In the genomic region with DNA sequence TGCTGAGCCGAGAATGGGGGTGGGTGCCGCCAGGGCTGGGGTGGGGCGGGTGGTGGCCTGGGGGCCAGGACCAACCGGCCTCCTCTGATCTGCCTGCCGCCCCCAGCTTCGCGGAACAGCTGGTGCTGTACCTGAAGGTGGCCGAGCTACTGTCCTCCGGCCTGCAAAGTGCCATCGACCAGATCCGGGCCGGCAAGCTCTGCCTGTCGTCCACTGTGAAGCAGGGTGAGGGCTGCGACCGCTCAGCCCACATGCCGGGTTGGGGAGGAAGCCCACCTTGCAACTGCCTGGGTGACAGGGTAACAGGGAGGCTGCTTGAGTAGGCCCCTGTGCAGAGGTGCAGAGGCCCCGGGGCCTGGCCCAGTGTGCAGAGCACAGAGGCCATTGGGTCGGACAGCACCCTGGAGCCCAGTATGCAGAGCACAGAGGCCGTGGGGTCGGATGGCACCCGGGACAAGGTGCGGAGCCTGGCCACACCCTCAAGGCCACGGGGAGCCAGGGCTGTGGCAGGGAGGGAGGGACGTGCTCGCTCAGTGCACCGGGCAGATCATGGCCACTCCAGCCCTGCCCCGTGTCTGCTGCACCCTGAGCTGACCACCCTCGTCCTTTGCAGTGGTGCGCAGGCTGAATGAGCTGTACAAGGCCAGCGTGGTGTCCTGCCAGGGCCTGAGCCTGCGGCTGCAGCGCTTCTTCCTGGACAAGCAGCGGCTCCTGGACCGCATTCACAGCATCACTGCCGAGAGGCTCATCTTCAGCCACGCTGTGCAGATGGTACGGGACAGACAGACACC, we compare ENCODE assay signal across 21 cellular contexts. TPM values are rescaled to one million over a fixed set of nuclear protein-coding genes. Genes with fewer than 3 reads are reported as not detected.
DNase-seq lines count a peak whose midpoint lies in the region; ATAC-seq and TF ChIP-seq lines count a peak whose summit lies in the region.
"Had no signal": no experiment of that assay in that cellular context is flagged by ENCODE, and none has a peak within 500 bp of the region (broad histone marks: within the 10 kb centered on the region; RNA-seq: fewer than 3 reads in every experiment).

No MANE protein-coding gene starts in this region.

- intact Hi-C loops in natural killer cell (cut with micrococcal nuclease), result no loop called here
- intact Hi-C loops in sciatic nerve (cut with DNase I), result no loop called here
- intact Hi-C loops in PC-3 (cut with micrococcal nuclease), result no loop called here

- H3K4me1 Mint-ChIP-seq in natural killer cell, result no peaks in the 10 kb centered on the region
- H3K4me1 Mint-ChIP-seq in natural killer cell treated with Interleukin-12 subunit alpha and Interleukin-12 subunit beta and Interleukin-15 and Interleukin-18, amount 100 ng/mL, for 72 hours (ENCODE audit: low read depth in 2 of 2), result no peaks in the 10 kb centered on the region

- no TSS peak for BruUV-seq in PC-3 (replicated peaks; lab: Mats Ljungman, UMichigan)

- H3K27ac ChIP-seq in RWPE1 (peak overlapping the region; percentile 7; the same call in 1 of the 2 replicates), PC-3 (ENCODE audit: low read length) (no peak overlapping the region)
- H3K27ac ChIP-seq: BLaER1, KMS-11, SJCRH30 had no signal

- H3K27ac Mint-ChIP-seq in natural killer cell, result no peak overlapping the region
- no peak overlapping the region for H3K27ac Mint-ChIP-seq in natural killer cell treated with Interleukin-12 subunit alpha and Interleukin-12 subunit beta and Interleukin-15 and Interleukin-18, amount 100 ng/mL, for 72 hours
- H3K27ac Mint-ChIP-seq: CD8-positive, alpha-beta T cell had no signal

- no peaks in the 10 kb centered on the region for H3K9me3 Mint-ChIP-seq in natural killer cell
- H3K9me3 Mint-ChIP-seq in natural killer cell treated with Interleukin-12 subunit alpha and Interleukin-12 subunit beta and Interleukin-15 and Interleukin-18, amount 100 ng/mL, for 72 hours, result no peaks in the 10 kb centered on the region
- H3K9me3 Mint-ChIP-seq: CD8-positive, alpha-beta T cell had no signal

- peaks cover 4% of the 10 kb centered on the region for H3F3A ChIP-seq in PC-3 (ENCODE audit: low read length, unreplicated experiment)

- H3K79me2 ChIP-seq in PC-3 (ENCODE audit: low read length), result no peaks in the 10 kb centered on the region

- TF ChIP-seq CTCF in natural killer cell (IDR thresholded peaks at IDR 0.05) (no peak), RWPE1 (conservative IDR thresholded peaks at IDR 0.05; ENCODE audit: low read depth) (no peak), PC-3 (conservative IDR thresholded peaks at IDR 0.05; ENCODE audit: low read depth, low read length) (no peak)

- peaks cover 27% of the 10 kb centered on the region; the same call in 1 of the 2 replicates for H3K36me3 ChIP-seq in PC-3 (ENCODE audit: low read depth, low read length)

- H3K36me3 Mint-ChIP-seq in natural killer cell, result no peaks in the 10 kb centered on the region
- no peaks in the 10 kb centered on the region for H3K36me3 Mint-ChIP-seq in natural killer cell treated with Interleukin-12 subunit alpha and Interleukin-12 subunit beta and Interleukin-15 and Interleukin-18, amount 100 ng/mL, for 72 hours

- no peak overlapping the region for H3K4me2 ChIP-seq in PC-3 (ENCODE audit: low read length)
- H3K4me2 ChIP-seq: BLaER1, KMS-11 had no signal

- CTCF ChIA-PET in RWPE1 (lab: Yijun Ruan, JAX) (no interaction called here), PC-3 (lab: Charles Lee) (no interaction called here)

- DNase-seq in natural killer cell (no peak), RWPE1 (ENCODE audit: low spot score) (no peak), left lobe of liver (ENCODE audit: low spot score) (no peak), sciatic nerve (ENCODE audit: low spot score) (no peak), PC-3 (no peak), NCI-H2227 (lab: John Stamatoyannopoulos, UW; ENCODE audit: unreplicated experiment) (no peak)
- DNase-seq in natural killer cell treated with Interleukin-12 subunit alpha and Interleukin-12 subunit beta and Interleukin-15 and Interleukin-18, amount 100 ng/mL, for 72 hours (ENCODE audit: low spot score), result no peak
- DNase-seq: Calu3, HCEC 1CT, MV-4-11, NCI-H187 treated with DMSO at 0.1 percent for 48 hours, NCI-H226, NCI-H524, NCI-H82, OCI-M1, RPMI8226, SJCRH30 had no signal

- H3K9me3 ChIP-seq in PC-3 (ENCODE audit: low read length), result no peaks in the 10 kb centered on the region
- H3K9me3 ChIP-seq: BLaER1, SJCRH30 had no signal

- H3K27me3 Mint-ChIP-seq in natural killer cell (ENCODE audit: low read depth in 2 of 2), result no peaks in the 10 kb centered on the region
- H3K27me3 Mint-ChIP-seq in natural killer cell treated with Interleukin-12 subunit alpha and Interleukin-12 subunit beta and Interleukin-15 and Interleukin-18, amount 100 ng/mL, for 72 hours, result no peaks in the 10 kb centered on the region

- POLR2A ChIA-PET in RWPE1 (lab: Yijun Ruan, JAX; ENCODE audit: low non-redundant PET), result no interaction called here
- POLR2A ChIA-PET in PC-3 (lab: Charles Lee; ENCODE audit: unreplicated experiment), result no interaction called here

- no peaks in the 10 kb centered on the region for H4K20me1 ChIP-seq in PC-3 (ENCODE audit: low read length)

- no peaks in the 10 kb centered on the region for H3K9me2 ChIP-seq in PC-3 (replicated peaks; ENCODE audit: low read length)

- ATAC-seq in natural killer cell, result peak in 2 of 3 donors; percentile 8 to 19
- ATAC-seq in natural killer cell treated with Interleukin-12 subunit alpha and Interleukin-12 subunit beta and Interleukin-15 and Interleukin-18, amount 100 ng/mL, for 72 hours, result no peak
- peak; percentile 5 for ATAC-seq in left lobe of liver
- peak; percentile 3 for ATAC-seq in sciatic nerve
- ATAC-seq in PC-3, result no peak; the same call in 1 of the 2 replicates
- no peak for ATAC-seq in GM21737 (IDR thresholded peaks at IDR 0.05; ENCODE audit: unreplicated experiment)
- ATAC-seq: CD8-positive, alpha-beta T cell had no signal

- H3K4me3 ChIP-seq in PC-3 (ENCODE audit: low read length), result no peak overlapping the region
- H3K4me3 ChIP-seq: BLaER1, SJCRH30 had no signal

- no peaks in the 10 kb centered on the region for H3K4me1 ChIP-seq in PC-3 (ENCODE audit: insufficient read depth, low read length)

- no peak overlapping the region for H3K9ac ChIP-seq in PC-3 (ENCODE audit: low read length)
- H3K9ac ChIP-seq: BLaER1, KMS-11 had no signal

- no peak overlapping the region for H2AFZ ChIP-seq in PC-3 (ENCODE audit: low read length)

- no peak overlapping the region for H3K4me3 Mint-ChIP-seq in natural killer cell
- no peak overlapping the region for H3K4me3 Mint-ChIP-seq in natural killer cell treated with Interleukin-12 subunit alpha and Interleukin-12 subunit beta and Interleukin-15 and Interleukin-18, amount 100 ng/mL, for 72 hours
- H3K4me3 Mint-ChIP-seq: CD8-positive, alpha-beta T cell had no signal

- no peaks in the 10 kb centered on the region for H3K27me3 ChIP-seq in PC-3 (ENCODE audit: low read length)
- H3K27me3 ChIP-seq: BLaER1, SJCRH30 had no signal

RNA-seq across cellular contexts. Expression of gene PUS1, which starts 9.5 kb away (rescaled TPM):
- 10 to 100 TPM; 16.9 to 21.9 (median 20.6) TPM for total RNA-seq in natural killer cell
- 100 to 1,000 TPM in 1 of 2 donors, 10 to 100 TPM in 1; 53.7 to 147 TPM for total RNA-seq in natural killer cell treated with Interleukin-12 subunit alpha and Interleukin-12 subunit beta and Interleukin-15 and Interleukin-18, amount 100 ng/mL, for 72 hours
- total RNA-seq in left lobe of liver, result 19.6 TPM
- total RNA-seq in sciatic nerve, result 16.3 TPM
- 74.0 TPM in 2 replicates for total RNA-seq in PC-3 (2014; rRNA removed)

RNA-seq across cellular contexts. Expression of gene ULK1, which starts 25.1 kb away (rescaled TPM):
- total RNA-seq in natural killer cell (100 to 1,000 TPM in 2 of 3 donors, 10 to 100 TPM in 1; 99.1 to 142 (median 123) TPM), left lobe of liver (40.3 TPM), sciatic nerve (40.6 TPM), PC-3 (2014; rRNA removed) (15.7 and 29.5 TPM in 2 replicates)
- total RNA-seq in natural killer cell treated with Interleukin-12 subunit alpha and Interleukin-12 subunit beta and Interleukin-15 and Interleukin-18, amount 100 ng/mL, for 72 hours, result 10 to 100 TPM; 21.8 to 24.3 TPM

RNA-seq across cellular contexts. Expression of gene EP400, which starts 30.2 kb away (rescaled TPM):
- total RNA-seq in natural killer cell (10 to 100 TPM; 62.8 to 81.1 (median 80.1) TPM), left lobe of liver (14.3 TPM), sciatic nerve (56.9 TPM), PC-3 (2014; rRNA removed) (20.2 and 30.5 TPM in 2 replicates)
- 100 to 1,000 TPM in 1 of 2 donors, 10 to 100 TPM in 1; 53.5 to 106 TPM for total RNA-seq in natural killer cell treated with Interleukin-12 subunit alpha and Interleukin-12 subunit beta and Interleukin-15 and Interleukin-18, amount 100 ng/mL, for 72 hours

Comparison
In these comparisons a context has a peak if more than half of its experiments do, and no peak if none do; other contexts are left out.
1. ATAC-seq: peak in natural killer cell (2 of 3), left lobe of liver (single experiment) and sciatic nerve (single experiment); none in natural killer cell treated with Interleukin-12 subunit alpha and Interleukin-12 subunit beta and Interleukin-15 and Interleukin-18, amount 100 ng/mL, for 72 hours (0 of 2), PC-3 (single experiment) and GM21737 (single experiment).